8 cellular contexts compared by ENCODE assay signal in the genomic region with DNA sequence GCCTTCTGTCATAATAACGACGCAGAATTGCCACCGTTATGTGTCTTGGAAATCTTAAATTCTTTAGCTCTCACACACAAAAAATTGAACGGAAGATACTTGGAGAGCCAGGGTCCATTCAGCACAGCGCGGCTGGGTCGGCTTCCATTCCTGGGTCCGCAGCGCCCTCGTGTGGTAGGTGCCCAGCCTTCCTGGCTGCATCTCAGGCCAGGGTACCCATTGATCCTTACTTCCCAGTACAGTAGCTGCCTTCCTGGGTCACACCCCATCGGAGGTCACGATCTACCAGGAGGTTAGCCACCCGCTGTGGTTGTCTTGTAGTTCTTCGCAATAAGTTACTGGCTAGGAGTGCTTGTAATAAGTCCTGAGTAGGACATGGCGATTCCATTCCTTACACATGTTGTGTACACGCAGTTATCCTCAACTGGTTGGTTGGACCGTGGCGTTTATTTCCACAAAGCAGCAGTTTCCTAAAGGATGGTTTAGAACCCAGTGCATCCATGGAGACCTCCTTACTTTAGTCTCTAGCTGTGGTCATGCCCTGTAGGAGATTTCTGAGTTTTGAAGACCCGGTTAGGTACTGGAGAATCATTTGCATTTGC. TPM values are rescaled to one million over a fixed set of nuclear protein-coding genes. Genes with fewer than 3 reads are reported as not detected.
DNase-seq lines count a peak whose midpoint lies in the region; ATAC-seq and TF ChIP-seq lines count a peak whose summit lies in the region.

No MANE protein-coding gene starts in this region.

- H3K4me1 ChIP-seq in OCI-LY3 (ENCODE audit: low read length), result peaks cover 2% of the 10 kb centered on the region; the same call in 1 of the 2 replicates
- H3K4me1 ChIP-seq in neuronal stem cell (ENCODE audit: control insufficient read depth in 2 of 2, insufficient read depth in 1 of 2, low read depth in 1 of 2, low read length in 2 of 2), result no peaks in the 10 kb centered on the region
- no peaks in the 10 kb centered on the region for H3K4me1 ChIP-seq in testis

- H3K9me3 Mint-ChIP-seq in activated T-cell treated with anti-CD3 and anti-CD28 coated beads, Interleukin-2, amount 50 U/mL, for 4 hours, result no peaks in the 10 kb centered on the region

- H2AK5ac ChIP-seq in neuronal stem cell (ENCODE audit: low read depth, low read length), result no peak overlapping the region

- H2BK5ac ChIP-seq in neuronal stem cell (ENCODE audit: low read length), result no peak overlapping the region

- no peak overlapping the region for H2BK12ac ChIP-seq in neuronal stem cell (ENCODE audit: low read length)

- peaks cover 2% of the 10 kb centered on the region for H3K27me3 Mint-ChIP-seq in activated T-cell treated with anti-CD3 and anti-CD28 coated beads, Interleukin-2, amount 50 U/mL, for 4 hours (ENCODE audit: low read depth)

- DNase-seq in DMS53 treated with DMSO at 0.1 percent for 48 hours (lab: John Stamatoyannopoulos, UW; ENCODE audit: unreplicated experiment) (peak; percentile 77), HT-29 (ENCODE audit: low spot score) (peak; percentile 85), fibroblast of peridontal ligament (ENCODE audit: extremely low read depth) (peak; percentile 70), neuronal stem cell (ENCODE audit: low spot score) (peak; percentile 45), testis (peak; percentile 92)
- peak; percentile 48 for DNase-seq in activated T-cell treated with anti-CD3 and anti-CD28 coated beads, Interleukin-2, amount 50 U/mL, for 4 hours

- H3K9me3 ChIP-seq in OCI-LY3 (ENCODE audit: insufficient read depth, low read length), result no peaks in the 10 kb centered on the region
- H3K9me3 ChIP-seq in neuronal stem cell (replicated peaks in 1 of 2; ENCODE audit: control insufficient read depth in 2 of 2, insufficient read depth in 1 of 2, low read depth in 1 of 2, low read length in 2 of 2), result no peaks in the 10 kb centered on the region
- no peaks in the 10 kb centered on the region for H3K9me3 ChIP-seq in testis

- no peak overlapping the region for H2BK120ac ChIP-seq in neuronal stem cell (ENCODE audit: low read depth, low read length)

- H4K20me1 ChIP-seq in OCI-LY3 (ENCODE audit: insufficient read depth, low read length), result no peaks in the 10 kb centered on the region

- H3K79me1 ChIP-seq in neuronal stem cell (ENCODE audit: low read depth, low read length), result peaks cover 2% of the 10 kb centered on the region

- TF ChIP-seq CTCF in OCI-LY3 (IDR thresholded peaks at IDR 0.05; ENCODE audit: low read depth, low read length) (peak; percentile 99), testis (IDR thresholded peaks at IDR 0.05) (peak; percentile 78 to 94 (median 79))

- no peaks in the 10 kb centered on the region for H3K36me3 Mint-ChIP-seq in activated T-cell treated with anti-CD3 and anti-CD28 coated beads, Interleukin-2, amount 50 U/mL, for 4 hours (ENCODE audit: insufficient read depth)

- H3K4me3 ChIP-seq in OCI-LY3 (ENCODE audit: low read length), result no peak overlapping the region
- no peak overlapping the region for H3K4me3 ChIP-seq in neuronal stem cell (ENCODE audit: low read length in 2 of 2)
- peak overlapping the region in 1 of 2 donors; percentile 5 for H3K4me3 ChIP-seq in testis

- ATAC-seq in GM21390 (IDR thresholded peaks at IDR 0.05; ENCODE audit: unreplicated experiment), result peak; percentile 87
- ATAC-seq in activated T-cell treated with anti-CD3 and anti-CD28 coated beads, Interleukin-2, amount 50 U/mL, for 4 hours, result peak; percentile 85 to 89

- H3K14ac ChIP-seq in neuronal stem cell (ENCODE audit: low read length), result no peak overlapping the region

- H4K8ac ChIP-seq in neuronal stem cell (ENCODE audit: low read depth, low read length), result no peak overlapping the region

- no peak overlapping the region for H3K4me3 Mint-ChIP-seq in activated T-cell treated with anti-CD3 and anti-CD28 coated beads, Interleukin-2, amount 50 U/mL, for 4 hours

- H3K9ac ChIP-seq in OCI-LY3 (ENCODE audit: low read length) (no peak overlapping the region), neuronal stem cell (ENCODE audit: low read depth, low read length, poor library complexity) (no peak overlapping the region)

- intact Hi-C loops in testis (cut with DNase I; ENCODE audit: low total_unique reads), result loop anchor here (10.0 kb wide), 1 partner anchor 82 kb away; a partner anchor contains a TSS

- H3K4me1 Mint-ChIP-seq in activated T-cell treated with anti-CD3 and anti-CD28 coated beads, Interleukin-2, amount 50 U/mL, for 4 hours (ENCODE audit: low read depth), result no peaks in the 10 kb centered on the region

- no CpG with 5 or more reads among the region's 19 CpGs for WGBS in neuronal stem cell (ENCODE audit: extremely low coverage in 2 of 2, insufficient read length in 2 of 2, insufficient replicate concordance in 1 of 2), 2 donors
- WGBS in testis, 2 donors, result 25 to 36% methylated on average over 16 to 19 of the region's 19 CpGs

- peaks cover 4% of the 10 kb centered on the region; the same call in 1 of the 2 replicates for H3K27me3 ChIP-seq in OCI-LY3 (ENCODE audit: low read depth, low read length)
- H3K27me3 ChIP-seq in neuronal stem cell (ENCODE audit: control insufficient read depth in 3 of 3, insufficient read depth in 3 of 3, low read depth in 1 of 3, low read length in 3 of 3), result no peaks in the 10 kb centered on the region
- no peaks in the 10 kb centered on the region for H3K27me3 ChIP-seq in testis

- no peak overlapping the region for H3K4ac ChIP-seq in neuronal stem cell (ENCODE audit: low read length)

- H4K91ac ChIP-seq in neuronal stem cell (ENCODE audit: low read depth, low read length, poor library complexity), result no peak overlapping the region

- TF ChIP-seq POLR2A in testis (IDR thresholded peaks at IDR 0.05), result no peak

- H3K4me2 ChIP-seq in OCI-LY3 (ENCODE audit: low read length) (peak overlapping the region; percentile 36), neuronal stem cell (ENCODE audit: insufficient read depth, low read length, poor library complexity, severe bottlenecking) (no peak overlapping the region)

- no peaks in the 10 kb centered on the region for H3K79me2 ChIP-seq in OCI-LY3 (ENCODE audit: low read length)

- H3K27ac ChIP-seq in OCI-LY3 (ENCODE audit: low read length), result no peak overlapping the region
- H3K27ac ChIP-seq in neuronal stem cell (replicated peaks; ENCODE audit: low read length), result no peak overlapping the region
- H3K27ac ChIP-seq in testis, result no peak overlapping the region

- no peak overlapping the region for H2BK15ac ChIP-seq in neuronal stem cell (ENCODE audit: low read length)

- H3K36me3 ChIP-seq in OCI-LY3 (replicated peaks; ENCODE audit: low read depth, low read length), result no peaks in the 10 kb centered on the region
- no peaks in the 10 kb centered on the region for H3K36me3 ChIP-seq in neuronal stem cell (replicated peaks in 1 of 2; ENCODE audit: control insufficient read depth in 2 of 2, insufficient read depth in 2 of 2, low read length in 2 of 2)
- H3K36me3 ChIP-seq in testis (ENCODE audit: low read depth, missing control alignments), result no peaks in the 10 kb centered on the region

- no peak overlapping the region for H3K23ac ChIP-seq in neuronal stem cell (ENCODE audit: low read depth, low read length, poor library complexity)

- H2AFZ ChIP-seq in OCI-LY3 (ENCODE audit: low read depth, low read length) (peak overlapping the region; percentile 48; the same call in 1 of the 2 replicates), neuronal stem cell (ENCODE audit: low read length) (peak overlapping the region; percentile 58)

- H3K18ac ChIP-seq in neuronal stem cell (ENCODE audit: low read length), result no peak overlapping the region

RNA-seq across cellular contexts. Expression of a gene that starts 9.9 kb away (rescaled TPM):
- total RNA-seq in HT-29 (2014; rRNA removed; shearing (Covaris generic)), result 6.8 and 11.0 TPM in 2 replicates
- under 1 TPM in 2 of 3 donors, not detected in 1; 0.26 to 0.27 TPM for total RNA-seq in activated T-cell treated with anti-CD3 and anti-CD28 coated beads, Interleukin-2, amount 50 U/mL, for 4 hours
- polyA plus RNA-seq in neuronal stem cell (2013, experiment 1 of 2), result 9.6 TPM
- 9.9 TPM for polyA plus RNA-seq in neuronal stem cell (2013, experiment 2 of 2)
- total RNA-seq in testis, result 1 to 10 TPM in 1 of 2 donors, under 1 TPM in 1; 0.93 to 1.1 TPM
- polyA plus RNA-seq in testis (ENCODE audit: insufficient read depth, low read depth, low replicate concordance), result 2.3 TPM

RNA-seq across cellular contexts. Expression of a gene that starts 28.7 kb away (rescaled TPM):
- total RNA-seq in HT-29 (2014; rRNA removed; shearing (Covaris generic)), result 4.2 and 6.6 TPM in 2 replicates
- total RNA-seq in activated T-cell treated with anti-CD3 and anti-CD28 coated beads, Interleukin-2, amount 50 U/mL, for 4 hours, result under 1 TPM in 1 of 3 donors, not detected in 2; 0.29 TPM
- polyA plus RNA-seq in neuronal stem cell (2013, experiment 1 of 2), result not detected
- not detected for polyA plus RNA-seq in neuronal stem cell (2013, experiment 2 of 2)
- 10 to 100 TPM; 56.7 to 58.7 TPM for total RNA-seq in testis
- polyA plus RNA-seq in testis (ENCODE audit: insufficient read depth, low read depth, low replicate concordance), result 28.5 TPM
